In the genomic region with DNA sequence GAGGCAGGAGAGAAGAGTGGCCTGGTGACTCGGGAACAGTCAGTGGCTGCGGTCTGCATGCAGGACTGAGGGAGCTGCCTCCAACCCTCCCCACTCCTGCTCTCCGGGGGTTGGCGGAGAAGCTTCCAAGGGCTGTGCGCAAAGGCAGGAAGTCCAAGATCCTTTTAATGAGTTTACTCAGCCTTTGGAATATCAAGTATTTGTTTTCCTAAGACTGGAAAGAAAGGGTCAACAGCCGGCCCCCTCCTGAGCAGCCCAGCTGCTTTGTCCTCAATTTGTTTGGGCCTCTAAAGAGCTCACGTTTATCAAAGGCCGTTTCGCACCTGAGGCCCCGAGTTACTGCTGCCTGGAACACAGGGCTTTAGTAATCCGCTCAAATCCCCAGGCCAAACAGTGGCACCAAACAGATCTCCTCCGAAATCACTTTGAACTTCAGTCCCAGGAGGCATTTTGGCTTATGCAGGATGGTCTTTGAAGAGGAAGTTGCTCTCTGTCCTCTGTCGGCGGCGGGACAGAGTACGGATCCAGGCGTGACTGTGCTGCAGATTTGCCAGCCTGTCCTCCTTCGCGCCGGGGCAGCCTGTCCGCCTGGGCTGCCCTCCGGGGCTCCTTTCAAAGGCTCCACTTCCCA, we compare ENCODE assay signal across 19 cellular contexts.
DNase-seq lines count a peak whose midpoint lies in the region; ATAC-seq and TF ChIP-seq lines count a peak whose summit lies in the region.
"Had no signal": no experiment of that assay in that cellular context is flagged by ENCODE, and none has a peak within 500 bp of the region (broad histone marks: within the 10 kb centered on the region; RNA-seq: fewer than 3 reads in every experiment).

No MANE protein-coding gene starts in this region.

- H3K36me3 ChIP-seq in GM23338 (ENCODE audit: insufficient read depth) (no peaks in the 10 kb centered on the region), endodermal cell (ENCODE audit: control insufficient read depth, insufficient read depth, low read length) (no peaks in the 10 kb centered on the region), neuron (ENCODE audit: insufficient read depth, low read length) (no peaks in the 10 kb centered on the region), esophagus muscularis mucosa (no peaks in the 10 kb centered on the region), thyroid gland (no peaks in the 10 kb centered on the region)
- H3K36me3 ChIP-seq: brain microvascular endothelial cell, vagina had no signal

- TF ChIP-seq EP300 in esophagus muscularis mucosa (IDR thresholded peaks at IDR 0.05), result no peak

- H3K36me3 Mint-ChIP-seq in GM23338 (ENCODE audit: low read depth) (peaks cover 60% of the 10 kb centered on the region), endodermal cell (ENCODE audit: low read depth) (no peaks in the 10 kb centered on the region)

- intact Hi-C loops in esophagus muscularis mucosa (cut with DNase I), result loop anchor here (5.0 kb wide), 1 partner anchor 702 kb away; no protein-coding TSS in a partner anchor
- intact Hi-C loops in thyroid gland (cut with DNase I), result loop anchor here (5.0 kb wide), 1 partner anchor 292 kb away; the partner anchor contains the start of gene PIWIL1

- peaks cover 13% of the 10 kb centered on the region for H3F3A ChIP-seq in GM23338 (replicated peaks; ENCODE audit: low read depth)

- H3K9me3 Mint-ChIP-seq in GM23338, result peaks cover 97% of the 10 kb centered on the region
- peaks cover 8% of the 10 kb centered on the region for H3K9me3 Mint-ChIP-seq in endodermal cell

- H3K4me1 Mint-ChIP-seq in GM23338, result no peaks in the 10 kb centered on the region; the same call in 2 of the 3 replicates
- H3K4me1 Mint-ChIP-seq in endodermal cell, result peaks cover 17% of the 10 kb centered on the region

- DNase-seq in GM23338 (ENCODE audit: low spot score), result peak; percentile 34
- peak; percentile 68 for DNase-seq in NCI-H2196 treated with DMSO at 0.1 percent for 48 hours (lab: John Stamatoyannopoulos, UW; ENCODE audit: unreplicated experiment)
- peak; percentile 94 for DNase-seq in endodermal cell
- DNase-seq in esophagus muscularis mucosa (ENCODE audit: extremely low spot score), result no peak
- DNase-seq in activated CD4-positive, alpha-beta T cell treated with anti-CD3 and anti-CD28 coated beads, Interleukin-2, amount 50 U/mL, for 4 hours, result no peak
- no peak for DNase-seq in thyroid gland
- DNase-seq: activated CD8-positive, alpha-beta memory T cell treated with anti-CD3 and anti-CD28 coated beads for 24 hours; activated gamma-delta T cell; brain microvascular endothelial cell; EL; NCI-H1048; stimulated activated naive CD4-positive, alpha-beta T cell treated with Interleukin-2 at 50 U/mL for 16 hours had no signal

- H3K27ac Mint-ChIP-seq in GM23338 (no peak overlapping the region), endodermal cell (no peak overlapping the region)
- H3K27ac Mint-ChIP-seq: B cell had no signal

- no peaks in the 10 kb centered on the region for H3K9me3 ChIP-seq in endodermal cell (ENCODE audit: control insufficient read depth, low read length)
- H3K9me3 ChIP-seq in neuron (ENCODE audit: low read length), result no peaks in the 10 kb centered on the region
- H3K9me3 ChIP-seq in esophagus muscularis mucosa, result no peaks in the 10 kb centered on the region
- H3K9me3 ChIP-seq in thyroid gland, result no peaks in the 10 kb centered on the region
- H3K9me3 ChIP-seq: vagina had no signal

- ATAC-seq in GM23338 (no peak), HG03095 (IDR thresholded peaks at IDR 0.05; ENCODE audit: unreplicated experiment) (no peak)
- ATAC-seq: sciatic nerve had no signal

- H3K4me1 ChIP-seq in GM23338 (ENCODE audit: insufficient read depth), result no peaks in the 10 kb centered on the region; the same call in 1 of the 2 replicates
- H3K4me1 ChIP-seq in endodermal cell (ENCODE audit: control insufficient read depth, insufficient read depth, low read length), result peaks cover 5% of the 10 kb centered on the region
- peaks cover 15% of the 10 kb centered on the region for H3K4me1 ChIP-seq in neuron (ENCODE audit: insufficient read depth, low read length)
- peaks cover 0 to 5% (median 2%) of the 10 kb centered on the region in 4 donors for H3K4me1 ChIP-seq in esophagus muscularis mucosa
- H3K4me1 ChIP-seq in thyroid gland, result no peaks in the 10 kb centered on the region
- H3K4me1 ChIP-seq: vagina had no signal

- no peak overlapping the region for H3K4me3 Mint-ChIP-seq in GM23338
- no peak overlapping the region for H3K4me3 Mint-ChIP-seq in endodermal cell
- H3K4me3 Mint-ChIP-seq: B cell, IgD-negative memory B cell had no signal

- H2AFZ ChIP-seq in GM23338 (no peak overlapping the region), neuron (ENCODE audit: low read depth, low read length) (peak overlapping the region; percentile 39)

- no peaks in the 10 kb centered on the region for H4K20me1 ChIP-seq in GM23338 (replicated peaks; ENCODE audit: insufficient read depth)

- H3K79me2 ChIP-seq in GM23338 (replicated peaks; ENCODE audit: insufficient read depth), result no peaks in the 10 kb centered on the region

- H3K27ac ChIP-seq in GM23338 (ENCODE audit: low read depth) (no peak overlapping the region), endodermal cell (ENCODE audit: low read depth, low read length) (peak overlapping the region; percentile 18), esophagus muscularis mucosa (replicated peaks in 1 of 4) (no peak overlapping the region), thyroid gland (no peak overlapping the region)
- H3K27ac ChIP-seq: brain microvascular endothelial cell, SK-N-MC, vagina had no signal

- 1% methylated on average over 12 to 22 of the region's 22 CpGs for WGBS in endodermal cell (ENCODE audit: insufficient coverage in 1 of 2, insufficient read length in 1 of 2), 2 experiments
- WGBS in esophagus muscularis mucosa, result 23% methylated on average over 22 of the region's 22 CpGs
- 32 to 33% methylated on average over 19 to 22 of the region's 22 CpGs for WGBS in thyroid gland, 2 donors

- H3K27me3 ChIP-seq in GM23338 (ENCODE audit: insufficient read depth), result peaks cover 58% of the 10 kb centered on the region
- peaks cover 96% of the 10 kb centered on the region for H3K27me3 ChIP-seq in endodermal cell (ENCODE audit: control insufficient read depth, insufficient read depth, low read length, poor library complexity, severe bottlenecking)
- H3K27me3 ChIP-seq in neuron (ENCODE audit: insufficient read depth, low read length), result peaks cover 17% of the 10 kb centered on the region
- H3K27me3 ChIP-seq in esophagus muscularis mucosa, result peaks cover 0 to 92% (median 27%) of the 10 kb centered on the region in 4 donors
- H3K27me3 ChIP-seq in thyroid gland, result no peaks in the 10 kb centered on the region
- H3K27me3 ChIP-seq: vagina had no signal

- peaks cover 14% of the 10 kb centered on the region for H3K27me3 Mint-ChIP-seq in GM23338 (ENCODE audit: insufficient read depth, low read depth, poor library complexity)
- H3K27me3 Mint-ChIP-seq in endodermal cell (ENCODE audit: insufficient read depth), result peaks cover 98% of the 10 kb centered on the region

- TF ChIP-seq POLR2A in esophagus muscularis mucosa (IDR thresholded peaks at IDR 0.05; ENCODE audit: low read depth) (no peak), thyroid gland (IDR thresholded peaks at IDR 0.05) (no peak)

- no peak overlapping the region for H3K9ac ChIP-seq in endodermal cell (ENCODE audit: extremely low read depth, low read length, poor library complexity, severe bottlenecking)

- no peak overlapping the region for H3K4me3 ChIP-seq in GM23338
- H3K4me3 ChIP-seq in endodermal cell (ENCODE audit: low read length), result no peak overlapping the region
- no peak overlapping the region for H3K4me3 ChIP-seq in neuron (ENCODE audit: low read length)
- no peak overlapping the region for H3K4me3 ChIP-seq in esophagus muscularis mucosa
- H3K4me3 ChIP-seq in thyroid gland (replicated peaks in 1 of 3), result no peak overlapping the region
- H3K4me3 ChIP-seq: SK-N-MC, vagina had no signal

- H3K4me2 ChIP-seq in GM23338, result peak overlapping the region; percentile 57; the same call in 1 of the 2 replicates

- TF ChIP-seq CTCF in GM23338 (conservative IDR thresholded peaks at IDR 0.05; ENCODE audit: low read depth in 2 of 2) (no peak), endodermal cell (conservative IDR thresholded peaks at IDR 0.05) (no peak), esophagus muscularis mucosa (IDR thresholded peaks at IDR 0.05) (no peak), thyroid gland (IDR thresholded peaks at IDR 0.05) (no peak)

- H3K9me2 ChIP-seq in GM23338 (ENCODE audit: insufficient read depth), result no peaks in the 10 kb centered on the region

TF ChIP-seq in GM23338, 12 proteins besides CTCF, POLR2A, EP300 and RAD21:
- TF ChIP-seq JUNB (IDR thresholded peaks at IDR 0.05; ENCODE audit: unreplicated experiment), result no peak
- TF ChIP-seq POLR2AphosphoS5 (IDR thresholded peaks at IDR 0.05; ENCODE audit: low read depth), result no peak
- TF ChIP-seq, protein P1, sequence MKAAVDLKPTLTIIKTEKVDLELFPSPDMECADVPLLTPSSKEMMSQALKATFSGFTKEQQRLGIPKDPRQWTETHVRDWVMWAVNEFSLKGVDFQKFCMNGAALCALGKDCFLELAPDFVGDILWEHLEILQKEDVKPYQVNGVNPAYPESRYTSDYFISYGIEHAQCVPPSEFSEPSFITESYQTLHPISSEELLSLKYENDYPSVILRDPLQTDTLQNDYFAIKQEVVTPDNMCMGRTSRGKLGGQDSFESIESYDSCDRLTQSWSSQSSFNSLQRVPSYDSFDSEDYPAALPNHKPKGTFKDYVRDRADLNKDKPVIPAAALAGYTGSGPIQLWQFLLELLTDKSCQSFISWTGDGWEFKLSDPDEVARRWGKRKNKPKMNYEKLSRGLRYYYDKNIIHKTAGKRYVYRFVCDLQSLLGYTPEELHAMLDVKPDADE (IDR thresholded peaks at IDR 0.05), result no peak
- no peak for TF ChIP-seq STAT1 (IDR thresholded peaks at IDR 0.05; ENCODE audit: unreplicated experiment)

Comparison
In these comparisons a context has a peak if more than half of its experiments do, and no peak if none do; other contexts are left out.
1. DNase-seq: peak in GM23338 (single experiment), NCI-H2196 treated with DMSO at 0.1 percent for 48 hours (single experiment) and endodermal cell (single experiment); none in esophagus muscularis mucosa (single experiment), activated CD4-positive, alpha-beta T cell treated with anti-CD3 and anti-CD28 coated beads, Interleukin-2, amount 50 U/mL, for 4 hours (0 of 2) and thyroid gland (0 of 2).